In the genomic region with DNA sequence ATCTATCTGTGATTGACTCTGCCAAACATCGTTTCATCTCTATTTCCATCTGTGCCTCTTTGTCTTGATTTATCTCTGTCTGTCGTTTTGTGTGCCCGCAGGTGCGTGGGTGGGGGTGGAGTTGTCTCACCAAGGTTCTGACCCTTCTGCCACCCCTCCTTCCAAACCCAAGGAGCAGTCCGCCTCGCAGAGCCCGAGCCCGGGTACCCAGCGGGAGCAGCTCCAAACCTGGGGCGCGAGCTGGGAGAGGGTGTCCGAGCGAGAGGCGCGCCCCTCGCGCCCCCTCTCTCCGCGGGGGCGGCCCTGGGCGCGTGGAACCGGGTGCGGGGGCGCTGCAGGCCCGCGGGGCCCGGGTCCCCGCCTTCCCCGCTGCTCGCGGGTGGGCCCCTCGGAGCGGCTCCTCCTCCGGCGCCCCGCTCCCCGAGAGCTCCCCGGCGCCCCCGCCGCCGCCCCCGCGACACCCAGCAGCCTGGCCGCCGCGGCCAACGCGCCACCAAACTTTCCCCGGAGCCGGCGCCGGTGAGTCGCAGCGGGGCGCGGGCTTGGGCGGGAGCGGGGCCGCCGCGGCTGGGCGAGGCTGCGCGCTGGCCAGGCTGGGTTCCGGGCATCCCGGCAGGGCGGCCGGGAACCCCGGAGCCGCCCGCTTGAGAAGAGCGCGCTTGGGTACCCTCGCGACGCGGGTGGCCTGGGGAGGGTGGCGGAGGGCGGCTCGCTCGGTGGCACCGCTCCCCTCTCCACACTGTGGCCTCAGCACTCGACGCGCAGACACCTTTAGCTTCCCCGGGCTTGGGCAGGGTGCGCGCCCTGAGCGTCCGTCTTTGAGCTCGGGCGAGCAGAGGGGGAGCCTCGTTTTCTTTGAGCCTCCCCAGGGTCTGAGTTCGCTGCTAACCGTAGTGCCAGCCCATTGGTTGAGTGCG, we compare ENCODE assay signal across 8 cellular contexts. TPM values are rescaled to one million over a fixed set of nuclear protein-coding genes. Genes with fewer than 3 reads are reported as not detected.
DNase-seq lines count a peak whose midpoint lies in the region; ATAC-seq, FAIRE-seq and TF ChIP-seq lines count a peak whose summit lies in the region.

A gene with protein sequence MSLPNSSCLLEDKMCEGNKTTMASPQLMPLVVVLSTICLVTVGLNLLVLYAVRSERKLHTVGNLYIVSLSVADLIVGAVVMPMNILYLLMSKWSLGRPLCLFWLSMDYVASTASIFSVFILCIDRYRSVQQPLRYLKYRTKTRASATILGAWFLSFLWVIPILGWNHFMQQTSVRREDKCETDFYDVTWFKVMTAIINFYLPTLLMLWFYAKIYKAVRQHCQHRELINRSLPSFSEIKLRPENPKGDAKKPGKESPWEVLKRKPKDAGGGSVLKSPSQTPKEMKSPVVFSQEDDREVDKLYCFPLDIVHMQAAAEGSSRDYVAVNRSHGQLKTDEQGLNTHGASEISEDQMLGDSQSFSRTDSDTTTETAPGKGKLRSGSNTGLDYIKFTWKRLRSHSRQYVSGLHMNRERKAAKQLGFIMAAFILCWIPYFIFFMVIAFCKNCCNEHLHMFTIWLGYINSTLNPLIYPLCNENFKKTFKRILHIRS (plus strand): TSS at position 458 of the 917 bp plus-strand sequence. CDS start 104,545 bp downstream, outside the sequence.

- POLR2A ChIA-PET in AG04450 (lab: Yijun Ruan, JAX), result interaction anchor here (0.7 to 1.4 kb wide), 3 partner anchors 118 to 478 kb away, joined by 3 to 8 read pairs (median 4); a partner anchor contains a TSS

- H3K27ac ChIP-seq in AG04450 (ENCODE audit: low read depth, low read length) (peak within 1 kb of the TSS; percentile 75), duodenal mucosa (ENCODE audit: low read depth, low read length) (no peak within 1 kb of the TSS), aorta (ENCODE audit: low read depth in 1 of 2, low read length in 2 of 2) (peak within 1 kb of the TSS; percentile 90 to 94)

- ATAC-seq in aorta (ENCODE audit: low FRiP score), result peak; percentile 78

- H3K9me3 ChIP-seq in AG04450 (ENCODE audit: control insufficient read depth, insufficient read depth, low read length) (no peaks in the 10 kb centered on the region; the same call in 1 of the 2 replicates), duodenal mucosa (ENCODE audit: control insufficient read depth in 1 of 2, low read length in 2 of 2) (no peaks in the 10 kb centered on the region), aorta (ENCODE audit: control insufficient read depth, low read length) (no peaks in the 10 kb centered on the region)

- CTCF ChIA-PET in AG04450 (lab: Charles Lee), result interaction anchor here (0.6 to 7.7 kb wide), 27 partner anchors 8 to 680 kb away, joined by 3 to 112 read pairs (median 4); no protein-coding TSS in a partner anchor

- TF ChIP-seq CTCF in AG04450 (IDR thresholded peaks at IDR 0.05; ENCODE audit: low read depth, low read length) (no peak), GM13976 (IDR thresholded peaks at IDR 0.05; ENCODE audit: borderline replicate concordance, control extremely low read depth, extremely low read depth, insufficient read depth, missing control alignments) (no peak)

- peak within 1 kb of the TSS; percentile 85 for H3K4me3 ChIP-seq in AG04450 (ENCODE audit: low read depth, low read length)
- H3K4me3 ChIP-seq in duodenal mucosa (ENCODE audit: low read depth in 1 of 2, low read length in 2 of 2), result peak within 1 kb of the TSS; percentile 56 to 58
- H3K4me3 ChIP-seq in aorta (ENCODE audit: low read length in 2 of 2), result peak within 1 kb of the TSS; percentile 66 to 91

- in situ Hi-C loops in GM13976 (cut with MboI; ENCODE audit: low sequenced_read_pairs, unreplicated experiment), result no loop called here

- peak within 1 kb of the TSS in 1 of 2 donors; percentile 23 for H3K9ac ChIP-seq in duodenal mucosa (ENCODE audit: low read depth in 1 of 2, low read length in 2 of 2)

- intact Hi-C loops in aorta (cut with DNase I), result loop anchor here in 1 of 2 donors (5.0 kb wide), 1 partner anchor 57 kb away; no protein-coding TSS in a partner anchor

- FAIRE-seq in GM12892 (lab: Jason Lieb, UNC), result no peak

- H3K27me3 ChIP-seq in AG04450 (ENCODE audit: control insufficient read depth, insufficient read depth, low read length), result no peaks in the 10 kb centered on the region
- peaks cover 18 to 41% of the 10 kb centered on the region in 2 donors for H3K27me3 ChIP-seq in duodenal mucosa (ENCODE audit: control insufficient read depth in 1 of 2, insufficient read depth in 2 of 2, low read length in 2 of 2)
- no peaks in the 10 kb centered on the region for H3K27me3 ChIP-seq in aorta (ENCODE audit: control insufficient read depth in 1 of 2, insufficient read depth in 2 of 2, low read length in 1 of 2)

- 1% methylated on average over 69 to 98 of the region's 98 CpGs for WGBS in aorta, 2 donors

- H3K36me3 ChIP-seq in duodenal mucosa (ENCODE audit: control insufficient read depth in 1 of 2, insufficient read depth in 2 of 2, low read length in 2 of 2) (no peaks in the 10 kb centered on the region), aorta (ENCODE audit: control insufficient read depth in 1 of 2, insufficient read depth in 2 of 2, low read length in 1 of 2) (no peaks in the 10 kb centered on the region)

- DNase-seq in AG04450 (ENCODE audit: low read depth, low spot score) (no peak), NCI-H1105 (lab: John Stamatoyannopoulos, UW) (peak; percentile 16), mesenteric fat pad (ENCODE audit: low spot score) (peak; percentile 88), aorta (peak in 1 of 2 donors; percentile 90), midbrain (lab: John Stamatoyannopoulos, UW) (no peak), GM13976 (ENCODE audit: low spot score) (no peak), GM12892 (ENCODE audit: insufficient read length) (no peak)

- H3K4me1 ChIP-seq in duodenal mucosa (ENCODE audit: control insufficient read depth in 1 of 2, insufficient read depth in 2 of 2, low read length in 2 of 2) (peaks cover 6 to 7% of the 10 kb centered on the region in 2 donors), aorta (ENCODE audit: control insufficient read depth in 1 of 2, insufficient read depth in 2 of 2, low read length in 2 of 2) (no peaks in the 10 kb centered on the region)

- no peak for TF ChIP-seq POLR2A in GM12892 (IDR thresholded peaks at IDR 0.05; ENCODE audit: low read depth, low read length)

RNA-seq across cellular contexts. Expression of the gene that starts here (rescaled TPM):
- 24.6 and 25.4 TPM in 2 replicates for polyA plus RNA-seq in AG04450 (2011; rRNA removed)
- polyA minus RNA-seq in AG04450 (2011; rRNA and poly(A)+ RNA removed), result 38.4 and 45.9 TPM in 2 replicates
- 3.8 TPM for total RNA-seq in mesenteric fat pad
- 10 to 100 TPM; 22.4 to 45.1 TPM for total RNA-seq in aorta
- 1 to 10 TPM; 3.9 to 4.4 TPM for polyA plus RNA-seq in aorta
- polyA plus RNA-seq in GM12892 (2012; ENCODE audit: missing spikeins), result not detected

Comparison
In these comparisons a context has a peak if more than half of its experiments do, and no peak if none do; other contexts are left out.
1. DNase-seq: peak in NCI-H1105 (single experiment) and mesenteric fat pad (single experiment); none in AG04450 (single experiment), midbrain (single experiment), GM13976 (single experiment) and GM12892 (single experiment).
2. Peak in every context shown above with its lines, with median percentiles within 50 percentile points of each other: H3K4me3 ChIP-seq.